Comparison of ENCODE assay signal across 16 cellular contexts in the genomic region with DNA sequence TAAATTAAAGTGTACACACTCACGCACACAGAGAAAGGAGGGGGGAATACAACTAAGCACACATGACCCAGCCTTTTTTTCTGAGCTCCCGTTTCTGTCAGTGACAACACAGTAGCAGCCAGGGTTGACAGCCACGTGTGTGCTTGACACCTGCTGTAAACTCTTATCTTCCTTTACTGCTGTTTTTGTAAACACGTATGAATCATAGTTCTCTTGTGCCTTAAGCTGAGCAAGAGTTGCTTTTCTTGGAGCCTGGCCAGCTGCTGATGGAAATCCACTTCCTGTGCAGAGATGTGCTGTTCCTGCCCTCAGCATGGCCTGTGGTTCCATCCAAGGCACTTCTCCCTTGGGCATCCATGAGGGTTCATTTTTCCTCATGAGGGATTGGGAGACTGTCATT.
DNase-seq lines count a peak whose midpoint lies in the region; ATAC-seq, FAIRE-seq and TF ChIP-seq lines count a peak whose summit lies in the region.
"Had no signal": no experiment of that assay in that cellular context is flagged by ENCODE, and none has a peak within 500 bp of the region (broad histone marks: within the 10 kb centered on the region; RNA-seq: fewer than 3 reads in every experiment).

No MANE protein-coding gene starts in this region.

- H3K9me2 ChIP-seq in MM.1S (replicated peaks; ENCODE audit: insufficient read depth, low read length), result no peaks in the 10 kb centered on the region

- no peaks in the 10 kb centered on the region for H3K79me2 ChIP-seq in MM.1S (ENCODE audit: low read length)

- no peaks in the 10 kb centered on the region for H3K27me3 ChIP-seq in bronchial epithelial cell (ENCODE audit: control insufficient read depth, insufficient read depth, low read length)
- no peaks in the 10 kb centered on the region for H3K27me3 ChIP-seq in MM.1S (replicated peaks; ENCODE audit: insufficient read depth, low read length)
- H3K27me3 ChIP-seq: SJSA1 had no signal

- H3K9me3 ChIP-seq in MM.1S (replicated peaks; ENCODE audit: insufficient read depth, low read length), result no peaks in the 10 kb centered on the region
- H3K9me3 ChIP-seq: prostate gland, SJSA1, thoracic aorta had no signal

- H3K27me3 Mint-ChIP-seq in osteocyte (ENCODE audit: unreplicated experiment), result no peaks in the 10 kb centered on the region
- H3K27me3 Mint-ChIP-seq: activated naive CD4-positive, alpha-beta T cell treated with anti-CD3 and anti-CD28 coated beads, Interleukin-2, amount 10 ng/mL, durations not matched to agents 7 days and 5 days had no signal

- no peak overlapping the region for H2AFZ ChIP-seq in MM.1S (ENCODE audit: low read length)

- TF ChIP-seq CTCF in bronchial epithelial cell (IDR thresholded peaks at IDR 0.05; ENCODE audit: insufficient read depth, low read length, severe bottlenecking) (no peak), MM.1S (IDR thresholded peaks at IDR 0.05; ENCODE audit: low read length) (no peak), osteocyte (IDR thresholded peaks at IDR 0.05) (no peak)

- H3K4me3 Mint-ChIP-seq in osteocyte (ENCODE audit: unreplicated experiment), result no peak overlapping the region
- H3K4me3 Mint-ChIP-seq: activated naive CD4-positive, alpha-beta T cell treated with anti-CD3 and anti-CD28 coated beads, Interleukin-2, amount 10 ng/mL, durations not matched to agents 7 days and 5 days had no signal

- H3K9me3 Mint-ChIP-seq in osteocyte (ENCODE audit: unreplicated experiment), result peaks cover 42% of the 10 kb centered on the region

- H3K36me3 ChIP-seq in bronchial epithelial cell (ENCODE audit: control insufficient read depth, insufficient read depth, low read length) (no peaks in the 10 kb centered on the region), MM.1S (replicated peaks; ENCODE audit: insufficient read depth, low read length) (no peaks in the 10 kb centered on the region)
- H3K36me3 ChIP-seq: prostate gland, SJSA1, thoracic aorta had no signal

- peak; percentile 93 for DNase-seq in COLO668 (lab: John Stamatoyannopoulos, UW; ENCODE audit: unreplicated experiment)
- DNase-seq in NCI-H1105 (lab: John Stamatoyannopoulos, UW), result peak; percentile 42
- DNase-seq in NCI-H510A treated with DMSO at 0.1 percent for 48 hours (lab: John Stamatoyannopoulos, UW), result peak; percentile 98
- peak; percentile 16 for DNase-seq in bronchial epithelial cell (ENCODE audit: low read depth)
- no peak for DNase-seq in MM.1S
- DNase-seq in osteocyte (ENCODE audit: extremely low spot score, unreplicated experiment), result no peak
- DNase-seq in substantia nigra (lab: John Stamatoyannopoulos, UW), result no peak
- DNase-seq: activated naive CD4-positive, alpha-beta T cell treated with anti-CD3 and anti-CD28 coated beads, Interleukin-2, amount 10 ng/mL, durations not matched to agents 7 days and 5 days; caudate nucleus; glutamatergic neuron; NCI-H526 had no signal

- H3K4me1 ChIP-seq in MM.1S (ENCODE audit: low read length), result no peaks in the 10 kb centered on the region
- H3K4me1 ChIP-seq: prostate gland, SJSA1 had no signal

- no peaks in the 10 kb centered on the region for H3K4me1 Mint-ChIP-seq in osteocyte (ENCODE audit: unreplicated experiment)
- H3K4me1 Mint-ChIP-seq: activated naive CD4-positive, alpha-beta T cell treated with anti-CD3 and anti-CD28 coated beads, Interleukin-2, amount 10 ng/mL, durations not matched to agents 7 days and 5 days had no signal

- no peaks in the 10 kb centered on the region for H4K20me1 ChIP-seq in MM.1S (ENCODE audit: insufficient read depth, low read length)

- no peak for ATAC-seq in HG02623 (IDR thresholded peaks at IDR 0.05; ENCODE audit: unreplicated experiment)
- ATAC-seq: K562 had no signal

- H3K9ac ChIP-seq in MM.1S (ENCODE audit: low read length), result no peak overlapping the region

- H3K4me2 ChIP-seq in MM.1S (ENCODE audit: low read depth, low read length), result no peak overlapping the region

- no peak overlapping the region for H3K27ac ChIP-seq in MM.1S (ENCODE audit: low read length)
- no peak overlapping the region for H3K27ac ChIP-seq in substantia nigra (ENCODE audit: low read depth, low read length, poor library complexity, severe bottlenecking)
- H3K27ac ChIP-seq: prostate gland, SJSA1, thoracic aorta had no signal

- no peak for FAIRE-seq in bronchial epithelial cell (lab: Jason Lieb, UNC)
- FAIRE-seq: K562 had no signal

- no peaks in the 10 kb centered on the region for H3K36me3 Mint-ChIP-seq in osteocyte (ENCODE audit: unreplicated experiment)
- H3K36me3 Mint-ChIP-seq: activated naive CD4-positive, alpha-beta T cell treated with anti-CD3 and anti-CD28 coated beads, Interleukin-2, amount 10 ng/mL, durations not matched to agents 7 days and 5 days had no signal

- no peak overlapping the region for H3K27ac Mint-ChIP-seq in osteocyte (ENCODE audit: unreplicated experiment)
- H3K27ac Mint-ChIP-seq: activated naive CD4-positive, alpha-beta T cell treated with anti-CD3 and anti-CD28 coated beads, Interleukin-2, amount 10 ng/mL, durations not matched to agents 7 days and 5 days had no signal

- H3F3A ChIP-seq in MM.1S (ENCODE audit: insufficient read depth, low read length), result no peaks in the 10 kb centered on the region

- H3K4me3 ChIP-seq in bronchial epithelial cell (ENCODE audit: low read depth, low read length) (no peak overlapping the region), MM.1S (ENCODE audit: low read length) (no peak overlapping the region)
- H3K4me3 ChIP-seq: K562, prostate gland, SJSA1, thoracic aorta had no signal

Comparison
In these comparisons a context has a peak if more than half of its experiments do, and no peak if none do; other contexts are left out.
1. DNase-seq: peak in COLO668 (single experiment), NCI-H1105 (single experiment), NCI-H510A treated with DMSO at 0.1 percent for 48 hours (single experiment) and bronchial epithelial cell (single experiment); none in MM.1S (single experiment), osteocyte (single experiment) and substantia nigra (0 of 49).